Comparison of ENCODE assay signal across 1 cellular context in the genomic region with DNA sequence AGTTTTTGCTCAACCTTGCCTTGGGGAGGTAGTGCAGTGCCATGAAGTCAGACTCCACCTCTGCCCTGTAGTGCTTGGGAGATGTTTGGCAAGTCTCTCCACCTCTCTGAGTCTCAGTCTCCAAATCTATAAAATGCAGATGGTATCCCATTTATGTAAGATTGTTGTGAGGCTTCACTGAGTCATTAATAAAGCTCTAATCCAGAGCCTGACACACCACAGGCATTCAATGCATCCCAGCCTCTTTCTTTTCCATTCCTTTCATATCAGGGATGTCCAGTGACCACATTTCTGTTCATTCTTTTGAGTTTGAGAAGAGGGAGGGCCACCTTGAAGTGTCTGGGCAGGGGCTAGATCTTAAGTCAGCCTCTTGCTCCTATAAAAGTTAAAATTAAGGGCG.
TF ChIP-seq lines count a peak whose summit lies in the region.

No MANE protein-coding gene starts in this region.

TF ChIP-seq in IMR-90, 13 proteins besides CTCF, POLR2A, EP300 and RAD21 (continued from another document):
- TF ChIP-seq, protein P1, sequence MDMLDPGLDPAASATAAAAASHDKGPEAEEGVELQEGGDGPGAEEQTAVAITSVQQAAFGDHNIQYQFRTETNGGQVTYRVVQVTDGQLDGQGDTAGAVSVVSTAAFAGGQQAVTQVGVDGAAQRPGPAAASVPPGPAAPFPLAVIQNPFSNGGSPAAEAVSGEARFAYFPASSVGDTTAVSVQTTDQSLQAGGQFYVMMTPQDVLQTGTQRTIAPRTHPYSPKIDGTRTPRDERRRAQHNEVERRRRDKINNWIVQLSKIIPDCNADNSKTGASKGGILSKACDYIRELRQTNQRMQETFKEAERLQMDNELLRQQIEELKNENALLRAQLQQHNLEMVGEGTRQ (IDR thresholded peaks at IDR 0.05; ENCODE audit: low read depth, low read length), result no peak
- no peak for TF ChIP-seq MAZ (IDR thresholded peaks at IDR 0.05; ENCODE audit: borderline replicate concordance, low read depth, low read length)
- TF ChIP-seq CEBPB (IDR thresholded peaks at IDR 0.05; ENCODE audit: low read depth, low read length), result no peak
- TF ChIP-seq FOS (IDR thresholded peaks at IDR 0.05; ENCODE audit: low read depth, low read length), result no peak
- TF ChIP-seq MXI1 (IDR thresholded peaks at IDR 0.05; ENCODE audit: borderline replicate concordance, low read depth, low read length), result no peak
